ENCODE assay signal across 19 cellular contexts in genomic region chr2:134417968-134418557, GRCh38.
DNase-seq lines count a peak whose midpoint lies in the region; ATAC-seq, FAIRE-seq and TF ChIP-seq lines count a peak whose summit lies in the region.
"Had no signal": no experiment of that assay in that cellular context is flagged by ENCODE, and none has a peak within 500 bp of the region (broad histone marks: within the 10 kb centered on the region; RNA-seq: fewer than 3 reads in every experiment).

No MANE protein-coding gene starts in this region.

- H3K27me3 ChIP-seq in HepG2 (ENCODE audit: control insufficient read depth in 1 of 2, insufficient read depth in 2 of 2, low read length in 2 of 2) (no peaks in the 10 kb centered on the region), neural cell (ENCODE audit: insufficient read depth, low read depth, low read length) (no peaks in the 10 kb centered on the region), osteoblast (ENCODE audit: insufficient read depth, low read length) (no peaks in the 10 kb centered on the region)
- H3K27me3 ChIP-seq: BLaER1 had no signal

- WGBS in HepG2 (ENCODE audit: low lambda C conversion rate) = 87% methylated on average over 5 of the region's 5 CpGs

- H3K27ac ChIP-seq in HEK293 (ENCODE audit: extremely low read depth, low read depth, low read length) (no peak overlapping the region), HepG2 (ENCODE audit: extremely low read length, insufficient read depth, low read length) (no peak overlapping the region), neural cell (ENCODE audit: low read length) (peak overlapping the region; percentile 66), osteoblast (ENCODE audit: low read depth, low read length) (no peak overlapping the region)
- H3K27ac ChIP-seq: A549, BLaER1, HL-60 had no signal

- TF ChIP-seq EP300 in HepG2 (IDR thresholded peaks at IDR 0.05; ENCODE audit: low read depth in 2 of 2, low read length in 2 of 2) (no peak), HepG2 (CRISPR knock-in tag; IDR thresholded peaks at IDR 0.05; ENCODE audit: borderline replicate concordance) (no peak), neural cell (conservative IDR thresholded peaks at IDR 0.05; ENCODE audit: poor library complexity, severe bottlenecking) (peak; percentile 30)

- no peak for TF ChIP-seq RAD21 in HepG2 (CRISPR knock-in tag; IDR thresholded peaks at IDR 0.05)
- no peak for TF ChIP-seq RAD21 in neural cell (conservative IDR thresholded peaks at IDR 0.05)

- no peaks in the 10 kb centered on the region for H3F3A ChIP-seq in neural cell (ENCODE audit: insufficient read depth, low read length, poor library complexity, severe bottlenecking)

- H4K20me1 ChIP-seq in HepG2 (ENCODE audit: insufficient read depth, low read length) (peaks cover 26% of the 10 kb centered on the region), neural cell (ENCODE audit: insufficient read depth) (no peaks in the 10 kb centered on the region), osteoblast (ENCODE audit: insufficient read depth, low read length) (no peaks in the 10 kb centered on the region)
- H4K20me1 ChIP-seq: BLaER1 had no signal

- TF ChIP-seq CTCF in HEK293 (tag by site-specific recombination; IDR thresholded peaks at IDR 0.05) (no peak), HepG2 (CRISPR knock-in tag; IDR thresholded peaks at IDR 0.05) (no peak), neural cell (IDR thresholded peaks at IDR 0.05; ENCODE audit: poor library complexity, severe bottlenecking) (no peak), osteoblast (IDR thresholded peaks at IDR 0.05; ENCODE audit: extremely low read depth, low read depth, low read length) (no peak), GM20000 (IDR thresholded peaks at IDR 0.05; ENCODE audit: extremely low read depth, missing control alignments) (no peak)

- H2AFZ ChIP-seq in HepG2 (ENCODE audit: low read length) (no peak overlapping the region), neural cell (ENCODE audit: low read depth, low read length) (no peak overlapping the region), osteoblast (ENCODE audit: low read length) (no peak overlapping the region)

- H3K36me3 ChIP-seq in HEK293 (ENCODE audit: control insufficient read depth in 2 of 2, insufficient read depth in 1 of 2, low read length in 2 of 2) (peaks cover 0 to 12% of the 10 kb centered on the region in 2 experiments; a peak in 2 of 3 replicates), HepG2 (replicated peaks in 1 of 2; ENCODE audit: control insufficient read depth in 1 of 2, insufficient read depth in 2 of 2, low read length in 2 of 2) (peaks cover 9 to 55% of the 10 kb centered on the region in 2 experiments), neural cell (ENCODE audit: insufficient read depth, low read length) (no peaks in the 10 kb centered on the region), osteoblast (ENCODE audit: insufficient read depth, low read length) (no peaks in the 10 kb centered on the region)

- no peaks in the 10 kb centered on the region for H3K9me3 ChIP-seq in HEK293 (ENCODE audit: control insufficient read depth, insufficient read depth, low read depth, low read length)
- no peaks in the 10 kb centered on the region for H3K9me3 ChIP-seq in HepG2 (ENCODE audit: low read length)
- no peaks in the 10 kb centered on the region for H3K9me3 ChIP-seq in neural cell (ENCODE audit: low read length)
- no peaks in the 10 kb centered on the region for H3K9me3 ChIP-seq in osteoblast (ENCODE audit: low read depth, low read length)
- H3K9me3 ChIP-seq: A549, BLaER1 had no signal

- DNase-seq in NCI-H69 (lab: John Stamatoyannopoulos, UW) (peak; percentile 14), HepG2 (ENCODE audit: low spot score) (no peak), osteoblast (ENCODE audit: insufficient read length, low spot score, missing footprints) (no peak), 8988T (no peak), GM20000 (ENCODE audit: low spot score) (no peak), NOMO-1 treated with dmso at 0.1 percent for 144 hours (lab: John Stamatoyannopoulos, UW; ENCODE audit: unreplicated experiment) (no peak)
- DNase-seq: AML-193; CD4-positive, alpha-beta memory T cell; DMS153; DMS79; GDM1; H9; KBM-7 had no signal

- H3K4me2 ChIP-seq in HepG2 (ENCODE audit: low read depth, low read length) = peak overlapping the region; percentile 41
- no peak overlapping the region for H3K4me2 ChIP-seq in neural cell (ENCODE audit: low read length)
- no peak overlapping the region for H3K4me2 ChIP-seq in osteoblast (ENCODE audit: insufficient read depth, low read length)
- H3K4me2 ChIP-seq: A549, BLaER1 had no signal

- POLR2A ChIA-PET in HEK293 (lab: Yijun Ruan, JAX) = no interaction called here
- POLR2A ChIA-PET in HepG2 (lab: Yijun Ruan, JAX) = interaction anchor here (1.1 to 5.2 kb wide), 2 partner anchors 9 to 14 kb away, joined by 4 to 22 read pairs; no protein-coding TSS in a partner anchor

- no peaks in the 10 kb centered on the region for H3K9me2 ChIP-seq in neural cell (ENCODE audit: insufficient read depth, low read length)

- intact Hi-C loops in HepG2 (cut with micrococcal nuclease; ENCODE audit: unreplicated experiment) = no loop called here

- in situ Hi-C loops in HepG2 (cut with HindIII; ENCODE audit: extremely low pct_ligation_motif_present, low pct_unique_long_range_greater_than_20kb) = loop anchor here (10.0 kb wide), 1 partner anchor 173 kb away; no protein-coding TSS in a partner anchor

- ATAC-seq in HepG2 = no peak
- ATAC-seq: A549 had no signal

- H3K4me1 ChIP-seq in HEK293 (ENCODE audit: control insufficient read depth, insufficient read depth, low read length) (no peaks in the 10 kb centered on the region), HepG2 (ENCODE audit: insufficient read depth, low read length) (peaks cover 73% of the 10 kb centered on the region), osteoblast (ENCODE audit: insufficient read depth, low read length) (peaks cover 4% of the 10 kb centered on the region)
- H3K4me1 ChIP-seq: A549 had no signal

- no peak for TF ChIP-seq POLR2A in HepG2 (IDR thresholded peaks at IDR 0.05; ENCODE audit: insufficient read depth in 1 of 2, low read depth in 2 of 2, low read length in 2 of 2)

- H3K79me2 ChIP-seq in HepG2 (ENCODE audit: insufficient read depth, low read length) (peaks cover 100% of the 10 kb centered on the region), neural cell (replicated peaks; ENCODE audit: insufficient read depth, low read length) (no peaks in the 10 kb centered on the region), osteoblast (ENCODE audit: insufficient read depth, low read length) (no peaks in the 10 kb centered on the region)

- CTCF ChIA-PET in HEK293 (lab: Yijun Ruan, JAX) = interaction anchor here (1.4 kb wide), 1 partner anchor 210 kb away, joined by 5 read pairs; no protein-coding TSS in a partner anchor
- CTCF ChIA-PET in HepG2 (lab: Yijun Ruan, JAX; ENCODE audit: low intra/inter-chr PET ratio, low total read pairs) = no interaction called here

- H3K9ac ChIP-seq in HepG2 (ENCODE audit: insufficient read depth, low read depth, low read length) (no peak overlapping the region; the same call in 1 of the 2 replicates), neural cell (ENCODE audit: low read length) (no peak overlapping the region)
- H3K9ac ChIP-seq: BLaER1 had no signal

- BruUV-seq in HepG2 (replicated peaks; lab: Mats Ljungman, UMichigan) = no TSS peak

- FAIRE-seq in HepG2 (lab: Jason Lieb, UNC) = no peak
- FAIRE-seq: A549, H1 had no signal

- H3K4me3 ChIP-seq in HEK293 (ENCODE audit: low read depth, low read length) (no peak overlapping the region), HepG2 (replicated peaks in 1 of 3; ENCODE audit: insufficient read depth in 1 of 3, low read depth in 2 of 3, low read length in 3 of 3) (peak overlapping the region in 1 of 3 experiments; percentile 19; a peak in 1 of 6 replicates), neural cell (ENCODE audit: low read length) (no peak overlapping the region), osteoblast (ENCODE audit: insufficient read depth, low read length) (no peak overlapping the region)
- H3K4me3 ChIP-seq: A549, BLaER1 had no signal

TF ChIP-seq in HEK293, 187 proteins besides CTCF, POLR2A, EP300 and RAD21 (continues in another document):
- no peak for TF ChIP-seq ZNF561 (tag by site-specific recombination; IDR thresholded peaks at IDR 0.05; ENCODE audit: borderline replicate concordance)
- TF ChIP-seq ZIC2 (tag by site-specific recombination; IDR thresholded peaks at IDR 0.05) = peak; percentile 44; the same call in 1 of the 2 replicates

TF ChIP-seq in HepG2, 621 proteins besides CTCF, POLR2A, EP300 and RAD21:
- TF ChIP-seq DNMT3B (CRISPR knock-in tag; conservative IDR thresholded peaks at IDR 0.05) (no peak), JUNB (CRISPR knock-in tag; IDR thresholded peaks at IDR 0.05; ENCODE audit: borderline replicate concordance) (no peak), RBM22 (optimal IDR thresholded peaks at IDR 0.05; ENCODE audit: low read length) (peak; percentile 52), CBX2 (IDR thresholded peaks at IDR 0.05; ENCODE audit: low read depth, low read length) (no peak), CBX2 (CRISPR knock-in tag; IDR thresholded peaks at IDR 0.05; ENCODE audit: low read depth) (no peak)

TF ChIP-seq in neural cell, 6 proteins besides CTCF, POLR2A, EP300 and RAD21:
- TF ChIP-seq EZH2 (IDR thresholded peaks at IDR 0.05; ENCODE audit: borderline replicate concordance, insufficient read depth, low read length, poor library complexity, severe bottlenecking) (no peak), POLR2AphosphoS5 (IDR thresholded peaks at IDR 0.05) (peak; percentile 38)

Comparison
In these comparisons a context has a peak if more than half of its experiments do, and no peak if none do; other contexts are left out.
1. Of the 63 proteins assayed by ChIP-seq in both HepG2 and HEK293: peak only in HepG2: none; only in HEK293: ATF2; in both: none; in neither: 62.